Comparison of ENCODE assay signal across 8 cellular contexts in genomic region chr13:108155185-108156106, GRCh38. TPM values are rescaled to one million over a fixed set of nuclear protein-coding genes. Genes with fewer than 3 reads are reported as not detected.
DNase-seq lines count a peak whose midpoint lies in the region; ATAC-seq and TF ChIP-seq lines count a peak whose summit lies in the region.

No MANE protein-coding gene starts in this region.

- WGBS in esophagus muscularis mucosa = 41% methylated on average over 16 of the region's 16 CpGs
- WGBS in stomach, 5 donors = 35 to 40% (median 38%) methylated on average over 16 of the region's 16 CpGs

- no peak overlapping the region for H3K27ac Mint-ChIP-seq in nephron progenitor cell

- H3K27me3 ChIP-seq in esophagus muscularis mucosa (no peaks in the 10 kb centered on the region), stomach (no peaks in the 10 kb centered on the region)

- H3K4me1 ChIP-seq in esophagus muscularis mucosa = no peaks in the 10 kb centered on the region
- H3K4me1 ChIP-seq in stomach = peaks cover 0 to 13% (median 0%) of the 10 kb centered on the region in 4 donors

- ATAC-seq in HG03066 (IDR thresholded peaks at IDR 0.05; ENCODE audit: low read depth, unreplicated experiment) (peak; percentile 67), GM18873 (IDR thresholded peaks at IDR 0.05; ENCODE audit: low FRiP score, unreplicated experiment) (no peak)

- H3K9me3 Mint-ChIP-seq in nephron progenitor cell = peaks cover 5% of the 10 kb centered on the region

- intact Hi-C loops in esophagus muscularis mucosa (cut with DNase I) (loop anchor here (5.0 kb wide), 1 partner anchor 948 kb away; no protein-coding TSS in a partner anchor), stomach (cut with DNase I; ENCODE audit: low total_unique reads) (loop anchor here (10.0 kb wide), 1 partner anchor 951 kb away; no protein-coding TSS in a partner anchor)

- no peak overlapping the region for H3K27ac ChIP-seq in esophagus muscularis mucosa (replicated peaks in 1 of 4)
- H3K27ac ChIP-seq in stomach = peak overlapping the region in 4 of 5 donors; percentile 67 to 77 (median 72)

- no peaks in the 10 kb centered on the region for H3K36me3 ChIP-seq in esophagus muscularis mucosa
- H3K36me3 ChIP-seq in stomach = no peaks in the 10 kb centered on the region

- no peak for TF ChIP-seq EP300 in esophagus muscularis mucosa (IDR thresholded peaks at IDR 0.05)
- TF ChIP-seq EP300 in stomach (IDR thresholded peaks at IDR 0.05) = no peak

- TF ChIP-seq POLR2A in esophagus muscularis mucosa (IDR thresholded peaks at IDR 0.05; ENCODE audit: low read depth) (no peak), stomach (IDR thresholded peaks at IDR 0.05) (no peak)

- TF ChIP-seq CTCF in GM12874 (IDR thresholded peaks at IDR 0.05; ENCODE audit: insufficient read depth, low read depth, low read length) (peak; percentile 68), esophagus muscularis mucosa (IDR thresholded peaks at IDR 0.05) (peak; percentile 56 to 88 (median 78)), nephron progenitor cell (IDR thresholded peaks at IDR 0.05) (peak; percentile 93), stomach (IDR thresholded peaks at IDR 0.05) (peak in 6 of 7 experiments; percentile 17 to 90 (median 78))

- H3K4me1 Mint-ChIP-seq in nephron progenitor cell = peaks cover 5% of the 10 kb centered on the region

- DNase-seq in NCI-H526 treated with DMSO at 0.1 percent for 48 hours (lab: John Stamatoyannopoulos, UW) = peak; percentile 6
- peak; percentile 13 for DNase-seq in activated CD8-positive, alpha-beta memory T cell treated with anti-CD3 and anti-CD28 coated beads, Interleukin-2, amount 50 U/mL, for 24 hours (ENCODE audit: extremely low read depth)
- DNase-seq in esophagus muscularis mucosa (ENCODE audit: extremely low spot score) = no peak
- DNase-seq in nephron progenitor cell = peak; percentile 71
- peak; percentile 75 for DNase-seq in stomach

- no peak overlapping the region for H3K4me3 Mint-ChIP-seq in nephron progenitor cell

- H3K9me3 ChIP-seq in esophagus muscularis mucosa (peaks cover 0 to 5% (median 0%) of the 10 kb centered on the region in 4 donors), stomach (peaks cover 0 to 8% (median 3%) of the 10 kb centered on the region in 4 donors)

- H3K27me3 Mint-ChIP-seq in nephron progenitor cell (ENCODE audit: low read depth, poor library complexity) = peaks cover 4% of the 10 kb centered on the region

- no peaks in the 10 kb centered on the region for H3K36me3 Mint-ChIP-seq in nephron progenitor cell (ENCODE audit: low read depth)

- H3K4me3 ChIP-seq in esophagus muscularis mucosa (no peak overlapping the region), stomach (no peak overlapping the region)

RNA-seq across cellular contexts. Expression of gene LIG4, which starts 59.9 kb away (rescaled TPM):
- total RNA-seq in esophagus muscularis mucosa (10 to 100 TPM; 10.9 to 16.8 (median 13.2) TPM), stomach (10 to 100 TPM in 2 of 5 donors, 1 to 10 TPM in 2, not detected in 1; 7.6 to 13.9 (median 11.0) TPM)
- polyA plus RNA-seq in stomach = 1 to 10 TPM; 4.0 to 5.8 (median 4.3) TPM

Comparison
In these comparisons a context has a peak if more than half of its experiments do, and no peak if none do; other contexts are left out.
1. H3K27ac ChIP-seq: peak in stomach (4 of 5); none in esophagus muscularis mucosa (0 of 4).
2. Peak in every context shown above with its lines, with median percentiles within 50 percentile points of each other: CTCF ChIP-seq.